Comparison of ENCODE assay signal across 16 cellular contexts in the genomic region with DNA sequence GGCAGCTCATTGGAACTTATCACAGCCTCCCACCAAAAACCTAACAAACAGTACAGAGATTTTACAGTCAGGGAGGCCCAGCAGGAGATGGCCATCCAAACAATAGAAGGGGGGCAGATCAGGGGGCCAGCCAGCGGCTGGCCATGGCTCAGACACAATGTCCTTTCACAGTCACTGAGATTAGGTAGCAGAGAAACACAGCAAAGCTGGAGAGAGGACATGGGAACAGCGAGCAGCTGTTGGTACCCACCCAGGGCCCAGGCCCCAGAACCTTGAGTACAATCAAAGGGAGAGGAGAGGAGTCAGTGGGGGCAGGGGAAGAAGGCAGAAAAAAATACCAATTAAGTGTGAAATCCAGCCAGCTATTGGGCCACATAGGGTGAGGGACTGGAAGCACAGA. TPM values are rescaled to one million over a fixed set of nuclear protein-coding genes. Genes with fewer than 3 reads are reported as not detected.
DNase-seq lines count a peak whose midpoint lies in the region; ATAC-seq and TF ChIP-seq lines count a peak whose summit lies in the region.
"Had no signal": no experiment of that assay in that cellular context is flagged by ENCODE, and none has a peak within 500 bp of the region (broad histone marks: within the 10 kb centered on the region; RNA-seq: fewer than 3 reads in every experiment).

No MANE protein-coding gene starts in this region.

- H4K20me1 ChIP-seq in BLaER1, result peaks cover 56% of the 10 kb centered on the region

- POLR2A ChIA-PET in CD8-positive, alpha-beta T cell (lab: Charles Lee), result interaction anchor here (0.9 to 2.5 kb wide), 5 partner anchors 10 to 41 kb away, joined by 3 to 16 read pairs (median 5); no protein-coding TSS in a partner anchor

- H3K4me3 ChIP-seq in BLaER1, result no peak overlapping the region
- peak overlapping the region; percentile 27 for H3K4me3 ChIP-seq in CD8-positive, alpha-beta T cell (ENCODE audit: low read depth, low read length)
- H3K4me3 ChIP-seq in mesodermal cell (ENCODE audit: extremely low read depth, insufficient read depth, low read length, poor library complexity, severe bottlenecking), result no peak overlapping the region
- H3K4me3 ChIP-seq: sigmoid colon, stomach had no signal

- peak overlapping the region; percentile 83 for H3K27ac Mint-ChIP-seq in CD8-positive, alpha-beta T cell
- H3K27ac Mint-ChIP-seq in activated T-helper 17 cell treated with anti-CD3 and anti-CD28 coated beads, Interleukin-2, amount 50 U/mL, for 72 hours, result peak overlapping the region; percentile 29

- peaks cover 71% of the 10 kb centered on the region for H3K4me1 Mint-ChIP-seq in CD8-positive, alpha-beta T cell (ENCODE audit: low read depth)
- H3K4me1 Mint-ChIP-seq in activated T-helper 17 cell treated with anti-CD3 and anti-CD28 coated beads, Interleukin-2, amount 50 U/mL, for 72 hours, result peaks cover 48% of the 10 kb centered on the region

- H3K36me3 ChIP-seq in BLaER1 (no peaks in the 10 kb centered on the region), mesodermal cell (ENCODE audit: control insufficient read depth, insufficient read depth, low read length) (no peaks in the 10 kb centered on the region)
- no peaks in the 10 kb centered on the region for H3K36me3 ChIP-seq in CD8-positive, alpha-beta T cell (ENCODE audit: insufficient read depth, low read length)
- H3K36me3 ChIP-seq: sigmoid colon, stomach had no signal

- in situ Hi-C loops in KBM-7 (cut with MboI; ENCODE audit: low pct_unique_long_range_greater_than_20kb, low sequenced_read_pairs), result no loop called here

- intact Hi-C loops in CD8-positive, alpha-beta T cell (cut with DNase I, micrococcal nuclease), result loop anchor here in 1 of 2 experiments (2.0 kb wide), 2 partner anchors 22 to 30 kb away; no protein-coding TSS in a partner anchor
- intact Hi-C loops in posterior vena cava (cut with DNase I), result no loop called here

- peaks cover 3% of the 10 kb centered on the region for H3K27me3 Mint-ChIP-seq in CD8-positive, alpha-beta T cell (ENCODE audit: low read depth)
- peaks cover 6% of the 10 kb centered on the region for H3K27me3 Mint-ChIP-seq in activated T-helper 17 cell treated with anti-CD3 and anti-CD28 coated beads, Interleukin-2, amount 50 U/mL, for 72 hours

- DNase-seq in CD8-positive, alpha-beta T cell, result no peak
- DNase-seq in NCI-H2107 (lab: John Stamatoyannopoulos, UW), result no peak
- no peak for DNase-seq in COR-L47 (lab: John Stamatoyannopoulos, UW)
- DNase-seq in KBM-7, result no peak
- no peak for DNase-seq in posterior vena cava (ENCODE audit: low spot score)
- DNase-seq: kidney glomerular epithelial cell; NCI-H2029; SIG-M5; sigmoid colon; stimulated activated CD4-positive, alpha-beta T cell treated with anti-CD3 and anti-CD28 coated beads, Interleukin-4, amount 100 ng/mL, for 4 hours; stomach; WERI-Rb-1 had no signal

- H3K27ac ChIP-seq in BLaER1 (peak overlapping the region; percentile 61), mesodermal cell (ENCODE audit: low read depth, low read length, severe bottlenecking) (peak overlapping the region; percentile 10)
- peak overlapping the region; percentile 6 for H3K27ac ChIP-seq in CD8-positive, alpha-beta T cell (ENCODE audit: low read depth, low read length)
- H3K27ac ChIP-seq: sigmoid colon, WERI-Rb-1 had no signal

- no peak for TF ChIP-seq CTCF in CD8-positive, alpha-beta T cell (IDR thresholded peaks at IDR 0.05)

- no peaks in the 10 kb centered on the region for H3K9me3 Mint-ChIP-seq in CD8-positive, alpha-beta T cell
- H3K9me3 Mint-ChIP-seq in activated T-helper 17 cell treated with anti-CD3 and anti-CD28 coated beads, Interleukin-2, amount 50 U/mL, for 72 hours, result no peaks in the 10 kb centered on the region

- peaks cover 8% of the 10 kb centered on the region; the same call in 1 of the 2 replicates for H3K27me3 ChIP-seq in BLaER1
- H3K27me3 ChIP-seq in CD8-positive, alpha-beta T cell (ENCODE audit: insufficient read depth, low read length), result peaks cover 6% of the 10 kb centered on the region

- H3K4me1 ChIP-seq in BLaER1 (peaks cover 91% of the 10 kb centered on the region), mesodermal cell (ENCODE audit: control insufficient read depth, insufficient read depth, low read length, poor library complexity, severe bottlenecking) (peaks cover 11% of the 10 kb centered on the region)
- H3K4me1 ChIP-seq in CD8-positive, alpha-beta T cell (ENCODE audit: insufficient read depth, low read length), result peaks cover 65% of the 10 kb centered on the region

- peak overlapping the region; percentile 99 for H3K4me2 ChIP-seq in BLaER1

- peak overlapping the region; percentile 47; the same call in 1 of the 2 replicates for H3K9ac ChIP-seq in BLaER1

- H3K36me3 Mint-ChIP-seq in CD8-positive, alpha-beta T cell, result peaks cover 8% of the 10 kb centered on the region
- H3K36me3 Mint-ChIP-seq in activated T-helper 17 cell treated with anti-CD3 and anti-CD28 coated beads, Interleukin-2, amount 50 U/mL, for 72 hours (ENCODE audit: low read depth), result no peaks in the 10 kb centered on the region

- no peak for ATAC-seq in CD8-positive, alpha-beta T cell
- ATAC-seq in activated T-helper 17 cell treated with anti-CD3 and anti-CD28 coated beads, Interleukin-2, amount 50 U/mL, for 72 hours (replicated peaks), result no peak

- WGBS in mesodermal cell (ENCODE audit: insufficient coverage in 2 of 2), 2 experiments, result 17 to 25% methylated on average over 2 of the region's 2 CpGs

- peak overlapping the region; percentile 33 for H3K4me3 Mint-ChIP-seq in CD8-positive, alpha-beta T cell
- peak overlapping the region; percentile 59 for H3K4me3 Mint-ChIP-seq in activated T-helper 17 cell treated with anti-CD3 and anti-CD28 coated beads, Interleukin-2, amount 50 U/mL, for 72 hours

- no peaks in the 10 kb centered on the region for H3K9me3 ChIP-seq in BLaER1
- no peaks in the 10 kb centered on the region for H3K9me3 ChIP-seq in CD8-positive, alpha-beta T cell (ENCODE audit: low read length)
- no peaks in the 10 kb centered on the region for H3K9me3 ChIP-seq in mesodermal cell (ENCODE audit: control insufficient read depth, low read length)
- H3K9me3 ChIP-seq: sigmoid colon had no signal

- CTCF ChIA-PET in CD8-positive, alpha-beta T cell (lab: Charles Lee), result interaction anchor here (1.3 to 4.1 kb wide), 2 partner anchors 42 to 55 kb away, joined by 7 to 16 read pairs; no protein-coding TSS in a partner anchor

RNA-seq across cellular contexts. Expression of gene TMEM121B, which starts 4.2 kb away (rescaled TPM):
- total RNA-seq in CD8-positive, alpha-beta T cell, result under 1 TPM in 1 of 2 experiments, not detected in 1; 0.11 TPM
- under 1 TPM in 1 of 2 donors, not detected in 1; 0.08 TPM for total RNA-seq in activated T-helper 17 cell treated with anti-CD3 and anti-CD28 coated beads, Interleukin-2, amount 50 U/mL, for 72 hours
- 4.0 TPM for polyA plus RNA-seq in mesodermal cell (2013, experiment 1 of 2)
- polyA plus RNA-seq in mesodermal cell (2013, experiment 2 of 2), result 3.1 TPM
- under 1 TPM; 0.38 to 0.74 TPM for total RNA-seq in posterior vena cava
- total RNA-seq: bronchial epithelial cell had no signal

RNA-seq across cellular contexts. Expression of gene IL17RA, which starts 32.1 kb away (rescaled TPM):
- 10 to 100 TPM; 20.4 to 24.7 TPM for total RNA-seq in CD8-positive, alpha-beta T cell
- 10 to 100 TPM in 1 of 2 donors, 1 to 10 TPM in 1; 8.5 to 13.6 TPM for total RNA-seq in activated T-helper 17 cell treated with anti-CD3 and anti-CD28 coated beads, Interleukin-2, amount 50 U/mL, for 72 hours
- 8.9 TPM for polyA plus RNA-seq in mesodermal cell (2013, experiment 1 of 2)
- 6.2 TPM for polyA plus RNA-seq in mesodermal cell (2013, experiment 2 of 2)
- total RNA-seq in posterior vena cava, result 10 to 100 TPM; 11.5 to 21.8 TPM

RNA-seq across cellular contexts. Expression of gene HDHD5, which starts 42.1 kb away (rescaled TPM):
- total RNA-seq in CD8-positive, alpha-beta T cell, result 10 to 100 TPM in 1 of 2 experiments, 1 to 10 TPM in 1; 9.2 to 11.0 TPM
- 10 to 100 TPM; 44.6 to 56.0 TPM for total RNA-seq in activated T-helper 17 cell treated with anti-CD3 and anti-CD28 coated beads, Interleukin-2, amount 50 U/mL, for 72 hours
- 31.0 TPM for polyA plus RNA-seq in mesodermal cell (2013, experiment 1 of 2)
- 25.1 TPM for polyA plus RNA-seq in mesodermal cell (2013, experiment 2 of 2)
- total RNA-seq in posterior vena cava, result 10 to 100 TPM; 19.6 to 19.9 TPM

Comparison
In these comparisons a context has a peak if more than half of its experiments do, and no peak if none do; other contexts are left out.
1. H3K27ac ChIP-seq: peak in every context shown above with its lines; median percentile 61 in BLaER1; 10 in mesodermal cell; 6 in CD8-positive, alpha-beta T cell.